Comparison of ENCODE assay signal across 1 cellular context in the genomic region with DNA sequence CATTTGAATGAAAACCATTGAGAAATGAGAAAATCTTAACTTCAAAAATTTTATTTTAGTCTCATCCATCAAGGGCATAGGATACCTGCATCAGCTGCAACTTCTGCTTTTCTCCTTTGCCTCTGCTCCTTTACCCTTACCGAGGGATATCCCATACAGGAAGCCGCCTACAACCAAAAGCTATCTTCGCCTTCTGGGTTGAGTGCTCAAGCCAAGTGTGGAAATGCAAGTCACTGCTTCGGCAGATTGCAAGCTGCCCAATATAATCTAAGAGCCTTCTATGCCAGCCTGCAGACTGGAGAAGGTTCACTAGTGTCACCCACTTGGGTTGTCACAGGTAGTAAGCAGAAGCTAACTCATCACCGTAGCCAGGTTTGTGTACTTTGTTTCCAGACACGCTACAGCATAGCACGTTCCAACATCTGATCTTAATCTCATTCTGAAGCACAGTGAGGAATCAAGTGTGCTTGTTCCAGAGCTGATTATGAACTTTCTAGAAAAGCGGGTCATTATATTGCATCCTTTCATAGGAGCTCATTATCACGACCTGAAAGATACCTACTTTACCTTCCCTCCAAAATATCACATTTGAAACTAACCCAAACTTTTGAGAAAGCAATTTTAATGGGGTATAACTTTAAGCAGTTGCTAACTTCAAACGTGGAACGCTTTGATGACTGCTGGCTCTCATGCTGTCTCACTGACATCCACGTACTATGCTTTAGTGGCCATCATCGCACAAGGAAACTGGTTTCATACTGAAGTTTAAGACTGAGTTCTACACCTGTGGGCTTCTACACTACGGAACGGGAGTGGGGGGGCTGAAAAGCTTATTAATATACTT.
A peak's percentile ranks its signal among the peaks of the same experiment; 100 is the strongest.
TF ChIP-seq lines count a peak whose summit lies in the region.

No MANE protein-coding gene starts in this region.

TF ChIP-seq in K562, 482 proteins besides CTCF, POLR2A, EP300 and RAD21 (continued from another document and continues in another):
- TF ChIP-seq, protein P1, sequence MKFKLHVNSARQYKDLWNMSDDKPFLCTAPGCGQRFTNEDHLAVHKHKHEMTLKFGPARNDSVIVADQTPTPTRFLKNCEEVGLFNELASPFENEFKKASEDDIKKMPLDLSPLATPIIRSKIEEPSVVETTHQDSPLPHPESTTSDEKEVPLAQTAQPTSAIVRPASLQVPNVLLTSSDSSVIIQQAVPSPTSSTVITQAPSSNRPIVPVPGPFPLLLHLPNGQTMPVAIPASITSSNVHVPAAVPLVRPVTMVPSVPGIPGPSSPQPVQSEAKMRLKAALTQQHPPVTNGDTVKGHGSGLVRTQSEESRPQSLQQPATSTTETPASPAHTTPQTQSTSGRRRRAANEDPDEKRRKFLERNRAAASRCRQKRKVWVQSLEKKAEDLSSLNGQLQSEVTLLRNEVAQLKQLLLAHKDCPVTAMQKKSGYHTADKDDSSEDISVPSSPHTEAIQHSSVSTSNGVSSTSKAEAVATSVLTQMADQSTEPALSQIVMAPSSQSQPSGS (CRISPR knock-in tag; IDR thresholded peaks at IDR 0.05), result no peak
- TF ChIP-seq TRIM24 (IDR thresholded peaks at IDR 0.05) (no peak; a peak in 1 of 4 replicates), MTA3 (IDR thresholded peaks at IDR 0.05; ENCODE audit: borderline replicate concordance) (peak; percentile 75; the same call in 1 of the 2 replicates), RHOXF2B (CRISPR knock-in tag; conservative IDR thresholded peaks at IDR 0.05) (0 out of 2 replicates have a peak, but pooled peaks have one; percentile 2), ETV1 (tag; conservative IDR thresholded peaks at IDR 0.05; ENCODE audit: low read depth) (no peak), TARDBP (IDR thresholded peaks at IDR 0.05) (no peak), GABPA (tag; conservative IDR thresholded peaks at IDR 0.05; ENCODE audit: low read depth) (no peak), ATF7 (IDR thresholded peaks at IDR 0.05) (no peak), FIP1L1 (IDR thresholded peaks at IDR 0.05; ENCODE audit: low read depth, low read length, poor library complexity, severe bottlenecking) (no peak), ZNF79 (CRISPR knock-in tag; IDR thresholded peaks at IDR 0.05; ENCODE audit: low read depth) (no peak), TRIM28 (IDR thresholded peaks at IDR 0.05) (no peak), ESRRB (CRISPR knock-in tag; IDR thresholded peaks at IDR 0.05; ENCODE audit: borderline replicate concordance) (peak; percentile 82; the same call in 1 of the 2 replicates), ZNF507 (tag; conservative IDR thresholded peaks at IDR 0.05) (no peak), HDAC2 (IDR thresholded peaks at IDR 0.05) (no peak), CCNT2 (IDR thresholded peaks at IDR 0.05; ENCODE audit: borderline replicate concordance, extremely low read depth, insufficient read length, low read depth, low read length) (peak; percentile 67), MYBL2 (IDR thresholded peaks at IDR 0.05; ENCODE audit: low read depth) (no peak), MYBL2 (CRISPR knock-in tag; IDR thresholded peaks at IDR 0.05; ENCODE audit: borderline replicate concordance) (no peak), SIN3A (IDR thresholded peaks at IDR 0.05; ENCODE audit: borderline replicate concordance in 2 of 2, control insufficient read depth in 1 of 2, low read depth in 2 of 2, low read length in 2 of 2) (peak in 1 of 2 experiments; percentile 92; a peak in 1 of 4 replicates), KLF16 (IDR thresholded peaks at IDR 0.05) (no peak), ZNF174 (CRISPR knock-in tag; IDR thresholded peaks at IDR 0.05) (0 out of 2 replicates have a peak, but pooled peaks have one; percentile 79), TAF1 (IDR thresholded peaks at IDR 0.05; ENCODE audit: control insufficient read depth, extremely low read depth, insufficient read depth, low read length, severe bottlenecking) (peak; percentile 77), ZNF316 (IDR thresholded peaks at IDR 0.05) (peak; percentile 75), CBX2 (IDR thresholded peaks at IDR 0.05; ENCODE audit: insufficient read depth, low read length, poor library complexity, severe bottlenecking) (no peak), FOXK2 (conservative IDR thresholded peaks at IDR 0.05 in 1 of 2, IDR thresholded peaks at IDR 0.05 in 1 of 2; ENCODE audit: low read depth in 2 of 2) (no peak), SPI1 (IDR thresholded peaks at IDR 0.05; ENCODE audit: borderline replicate concordance, low read depth, low read length) (0 out of 2 replicates have a peak, but pooled peaks have one; percentile 50), GABPB2 (CRISPR knock-in tag; conservative IDR thresholded peaks at IDR 0.05) (peak; percentile 93; the same call in 1 of the 2 replicates), HNRNPK (IDR thresholded peaks at IDR 0.05; ENCODE audit: low read depth, low read length, poor library complexity, severe bottlenecking) (no peak), RFX1 (IDR thresholded peaks at IDR 0.05) (0 out of 2 replicates have a peak, but pooled peaks have one; percentile 4), ZNF445 (CRISPR knock-in tag; IDR thresholded peaks at IDR 0.05; ENCODE audit: low read depth) (peak; percentile 83; the same call in 1 of the 2 replicates), SMARCE1 (IDR thresholded peaks at IDR 0.05) (peak; percentile 31; the same call in 1 of the 2 replicates), PYGO2 (tag; IDR thresholded peaks at IDR 0.05) (no peak), MEF2A (IDR thresholded peaks at IDR 0.05; ENCODE audit: control insufficient read depth, low read depth, low read length) (peak; percentile 56; the same call in 1 of the 2 replicates), ARID2 (IDR thresholded peaks at IDR 0.05) (no peak), MTA2 (IDR thresholded peaks at IDR 0.05; ENCODE audit: low read depth) (no peak), ZNF551 (CRISPR knock-in tag; IDR thresholded peaks at IDR 0.05) (no peak; the same call in none of the 2 replicates), ZBED1 (IDR thresholded peaks at IDR 0.05) (peak; percentile 96), CHD1 (IDR thresholded peaks at IDR 0.05; ENCODE audit: low read length) (no peak), PTRF (tag; IDR thresholded peaks at IDR 0.05) (no peak), HCFC1 (IDR thresholded peaks at IDR 0.05; ENCODE audit: low read depth, low read length) (no peak), ZNF23 (CRISPR knock-in tag; IDR thresholded peaks at IDR 0.05) (peak; percentile 68), TFAM (CRISPR knock-in tag; conservative IDR thresholded peaks at IDR 0.05) (no peak), PTBP1 (IDR thresholded peaks at IDR 0.05; ENCODE audit: low read depth, low read length) (no peak), ZNF444 (CRISPR knock-in tag; IDR thresholded peaks at IDR 0.05) (peak; percentile 69), ATF1 (CRISPR knock-in tag; IDR thresholded peaks at IDR 0.05) (no peak), ATF1 (tag; IDR thresholded peaks at IDR 0.05) (peak; percentile 31)
- TF ChIP-seq, protein P2, sequence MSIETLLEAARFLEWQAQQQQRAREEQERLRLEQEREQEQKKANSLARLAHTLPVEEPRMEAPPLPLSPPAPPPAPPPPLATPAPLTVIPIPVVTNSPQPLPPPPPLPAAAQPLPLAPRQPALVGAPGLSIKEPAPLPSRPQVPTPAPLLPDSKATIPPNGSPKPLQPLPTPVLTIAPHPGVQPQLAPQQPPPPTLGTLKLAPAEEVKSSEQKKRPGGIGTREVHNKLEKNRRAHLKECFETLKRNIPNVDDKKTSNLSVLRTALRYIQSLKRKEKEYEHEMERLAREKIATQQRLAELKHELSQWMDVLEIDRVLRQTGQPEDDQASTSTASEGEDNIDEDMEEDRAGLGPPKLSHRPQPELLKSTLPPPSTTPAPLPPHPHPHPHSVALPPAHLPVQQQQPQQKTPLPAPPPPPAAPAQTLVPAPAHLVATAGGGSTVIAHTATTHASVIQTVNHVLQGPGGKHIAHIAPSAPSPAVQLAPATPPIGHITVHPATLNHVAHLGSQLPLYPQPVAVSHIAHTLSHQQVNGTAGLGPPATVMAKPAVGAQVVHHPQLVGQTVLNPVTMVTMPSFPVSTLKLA (conservative IDR thresholded peaks at IDR 0.05), result peak; percentile 6 to 57; a peak in 3 of 4 replicates
- TF ChIP-seq, protein P3, sequence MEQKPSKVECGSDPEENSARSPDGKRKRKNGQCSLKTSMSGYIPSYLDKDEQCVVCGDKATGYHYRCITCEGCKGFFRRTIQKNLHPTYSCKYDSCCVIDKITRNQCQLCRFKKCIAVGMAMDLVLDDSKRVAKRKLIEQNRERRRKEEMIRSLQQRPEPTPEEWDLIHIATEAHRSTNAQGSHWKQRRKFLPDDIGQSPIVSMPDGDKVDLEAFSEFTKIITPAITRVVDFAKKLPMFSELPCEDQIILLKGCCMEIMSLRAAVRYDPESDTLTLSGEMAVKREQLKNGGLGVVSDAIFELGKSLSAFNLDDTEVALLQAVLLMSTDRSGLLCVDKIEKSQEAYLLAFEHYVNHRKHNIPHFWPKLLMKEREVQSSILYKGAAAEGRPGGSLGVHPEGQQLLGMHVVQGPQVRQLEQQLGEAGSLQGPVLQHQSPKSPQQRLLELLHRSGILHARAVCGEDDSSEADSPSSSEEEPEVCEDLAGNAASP (IDR thresholded peaks at IDR 0.05), result no peak
- TF ChIP-seq, protein P4, sequence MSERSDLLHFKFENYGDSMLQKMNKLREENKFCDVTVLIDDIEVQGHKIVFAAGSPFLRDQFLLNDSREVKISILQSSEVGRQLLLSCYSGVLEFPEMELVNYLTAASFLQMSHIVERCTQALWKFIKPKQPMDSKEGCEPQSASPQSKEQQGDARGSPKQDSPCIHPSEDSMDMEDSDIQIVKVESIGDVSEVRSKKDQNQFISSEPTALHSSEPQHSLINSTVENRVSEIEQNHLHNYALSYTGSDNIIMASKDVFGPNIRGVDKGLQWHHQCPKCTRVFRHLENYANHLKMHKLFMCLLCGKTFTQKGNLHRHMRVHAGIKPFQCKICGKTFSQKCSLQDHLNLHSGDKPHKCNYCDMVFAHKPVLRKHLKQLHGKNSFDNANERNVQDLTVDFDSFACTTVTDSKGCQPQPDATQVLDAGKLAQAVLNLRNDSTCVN (CRISPR knock-in tag; IDR thresholded peaks at IDR 0.05), result peak; percentile 95
- TF ChIP-seq, protein P5, sequence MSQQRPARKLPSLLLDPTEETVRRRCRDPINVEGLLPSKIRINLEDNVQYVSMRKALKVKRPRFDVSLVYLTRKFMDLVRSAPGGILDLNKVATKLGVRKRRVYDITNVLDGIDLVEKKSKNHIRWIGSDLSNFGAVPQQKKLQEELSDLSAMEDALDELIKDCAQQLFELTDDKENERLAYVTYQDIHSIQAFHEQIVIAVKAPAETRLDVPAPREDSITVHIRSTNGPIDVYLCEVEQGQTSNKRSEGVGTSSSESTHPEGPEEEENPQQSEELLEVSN (IDR thresholded peaks at IDR 0.05; ENCODE audit: borderline replicate concordance in 1 of 2, extremely low read depth in 1 of 2, insufficient read depth in 1 of 2, insufficient read length in 1 of 2, low read depth in 1 of 2, low read length in 1 of 2, poor library complexity in 1 of 2, severe bottlenecking in 1 of 2), result peak in 1 of 2 experiments; percentile 29
- TF ChIP-seq, protein P6, sequence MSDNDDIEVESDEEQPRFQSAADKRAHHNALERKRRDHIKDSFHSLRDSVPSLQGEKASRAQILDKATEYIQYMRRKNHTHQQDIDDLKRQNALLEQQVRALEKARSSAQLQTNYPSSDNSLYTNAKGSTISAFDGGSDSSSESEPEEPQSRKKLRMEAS (CRISPR knock-in tag; IDR thresholded peaks at IDR 0.05), result no peak
- TF ChIP-seq, protein P7, sequence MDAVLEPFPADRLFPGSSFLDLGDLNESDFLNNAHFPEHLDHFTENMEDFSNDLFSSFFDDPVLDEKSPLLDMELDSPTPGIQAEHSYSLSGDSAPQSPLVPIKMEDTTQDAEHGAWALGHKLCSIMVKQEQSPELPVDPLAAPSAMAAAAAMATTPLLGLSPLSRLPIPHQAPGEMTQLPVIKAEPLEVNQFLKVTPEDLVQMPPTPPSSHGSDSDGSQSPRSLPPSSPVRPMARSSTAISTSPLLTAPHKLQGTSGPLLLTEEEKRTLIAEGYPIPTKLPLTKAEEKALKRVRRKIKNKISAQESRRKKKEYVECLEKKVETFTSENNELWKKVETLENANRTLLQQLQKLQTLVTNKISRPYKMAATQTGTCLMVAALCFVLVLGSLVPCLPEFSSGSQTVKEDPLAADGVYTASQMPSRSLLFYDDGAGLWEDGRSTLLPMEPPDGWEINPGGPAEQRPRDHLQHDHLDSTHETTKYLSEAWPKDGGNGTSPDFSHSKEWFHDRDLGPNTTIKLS (IDR thresholded peaks at IDR 0.05; ENCODE audit: borderline replicate concordance, low read depth), result no peak; the same call in 1 of the 2 replicates
- TF ChIP-seq, protein P8, sequence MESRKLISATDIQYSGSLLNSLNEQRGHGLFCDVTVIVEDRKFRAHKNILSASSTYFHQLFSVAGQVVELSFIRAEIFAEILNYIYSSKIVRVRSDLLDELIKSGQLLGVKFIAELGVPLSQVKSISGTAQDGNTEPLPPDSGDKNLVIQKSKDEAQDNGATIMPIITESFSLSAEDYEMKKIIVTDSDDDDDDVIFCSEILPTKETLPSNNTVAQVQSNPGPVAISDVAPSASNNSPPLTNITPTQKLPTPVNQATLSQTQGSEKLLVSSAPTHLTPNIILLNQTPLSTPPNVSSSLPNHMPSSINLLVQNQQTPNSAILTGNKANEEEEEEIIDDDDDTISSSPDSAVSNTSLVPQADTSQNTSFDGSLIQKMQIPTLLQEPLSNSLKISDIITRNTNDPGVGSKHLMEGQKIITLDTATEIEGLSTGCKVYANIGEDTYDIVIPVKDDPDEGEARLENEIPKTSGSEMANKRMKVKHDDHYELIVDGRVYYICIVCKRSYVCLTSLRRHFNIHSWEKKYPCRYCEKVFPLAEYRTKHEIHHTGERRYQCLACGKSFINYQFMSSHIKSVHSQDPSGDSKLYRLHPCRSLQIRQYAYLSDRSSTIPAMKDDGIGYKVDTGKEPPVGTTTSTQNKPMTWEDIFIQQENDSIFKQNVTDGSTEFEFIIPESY (CRISPR knock-in tag; IDR thresholded peaks at IDR 0.05), result peak; percentile 32; the same call in 1 of the 2 replicates
- TF ChIP-seq, protein P9, sequence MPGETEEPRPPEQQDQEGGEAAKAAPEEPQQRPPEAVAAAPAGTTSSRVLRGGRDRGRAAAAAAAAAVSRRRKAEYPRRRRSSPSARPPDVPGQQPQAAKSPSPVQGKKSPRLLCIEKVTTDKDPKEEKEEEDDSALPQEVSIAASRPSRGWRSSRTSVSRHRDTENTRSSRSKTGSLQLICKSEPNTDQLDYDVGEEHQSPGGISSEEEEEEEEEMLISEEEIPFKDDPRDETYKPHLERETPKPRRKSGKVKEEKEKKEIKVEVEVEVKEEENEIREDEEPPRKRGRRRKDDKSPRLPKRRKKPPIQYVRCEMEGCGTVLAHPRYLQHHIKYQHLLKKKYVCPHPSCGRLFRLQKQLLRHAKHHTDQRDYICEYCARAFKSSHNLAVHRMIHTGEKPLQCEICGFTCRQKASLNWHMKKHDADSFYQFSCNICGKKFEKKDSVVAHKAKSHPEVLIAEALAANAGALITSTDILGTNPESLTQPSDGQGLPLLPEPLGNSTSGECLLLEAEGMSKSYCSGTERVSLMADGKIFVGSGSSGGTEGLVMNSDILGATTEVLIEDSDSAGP (CRISPR knock-in tag; IDR thresholded peaks at IDR 0.05), result no peak
- TF ChIP-seq, protein P10, sequence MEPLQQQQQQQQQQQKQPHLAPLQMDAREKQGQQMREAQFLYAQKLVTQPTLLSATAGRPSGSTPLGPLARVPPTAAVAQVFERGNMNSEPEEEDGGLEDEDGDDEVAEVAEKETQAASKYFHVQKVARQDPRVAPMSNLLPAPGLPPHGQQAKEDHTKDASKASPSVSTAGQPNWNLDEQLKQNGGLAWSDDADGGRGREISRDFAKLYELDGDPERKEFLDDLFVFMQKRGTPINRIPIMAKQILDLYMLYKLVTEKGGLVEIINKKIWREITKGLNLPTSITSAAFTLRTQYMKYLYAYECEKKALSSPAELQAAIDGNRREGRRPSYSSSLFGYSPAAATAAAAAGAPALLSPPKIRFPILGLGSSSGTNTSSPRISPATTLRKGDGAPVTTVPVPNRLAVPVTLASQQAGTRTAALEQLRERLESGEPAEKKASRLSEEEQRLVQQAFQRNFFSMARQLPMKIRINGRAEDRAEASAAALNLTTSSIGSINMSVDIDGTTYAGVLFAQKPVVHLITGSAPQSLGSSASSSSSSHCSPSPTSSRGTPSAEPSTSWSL (CRISPR knock-in tag; IDR thresholded peaks at IDR 0.05; ENCODE audit: borderline replicate concordance), result no peak
